34 cellular contexts compared by ENCODE assay signal in genomic region chr1:244005455-244005854, GRCh38.
"Had no signal": no experiment of that assay in that cellular context is flagged by ENCODE, and none has a peak within 500 bp of the region (broad histone marks: within the 10 kb centered on the region; RNA-seq: fewer than 3 reads in every experiment).

No MANE protein-coding gene starts in this region.

- DNase-seq: activated effector memory CD4-positive, alpha-beta T cell treated with anti-CD3 and anti-CD28 coated beads, Interleukin-2, amount 50 U/mL, for 16 hours; activated effector memory CD4-positive, alpha-beta T cell treated with Interleukin-2 at 50 U/mL for 16 hours; activated gamma-delta T cell; activated gamma-delta T cell treated with Interleukin-2 at 50 U/mL for 16 hours; activated naive CD4-positive, alpha-beta T cell; activated naive CD4-positive, alpha-beta T cell treated with anti-CD3 and anti-CD28 coated beads for 36 hours; activated naive CD4-positive, alpha-beta T cell treated with anti-CD3 and anti-CD28 coated beads, Interleukin-2, amount 10 ng/mL, durations not matched to agents 7 days and 5 days; activated naive CD4-positive, alpha-beta T cell treated with anti-CD3 and anti-CD28 coated beads, Interleukin-2, amount 50 U/mL, for 16 hours; activated naive CD4-positive, alpha-beta T cell treated with Interleukin-2 at 50 U/mL for 16 hours; activated naive CD8-positive, alpha-beta T cell treated with anti-CD3 and anti-CD28 coated beads for 36 hours; activated naive CD8-positive, alpha-beta T cell treated with anti-CD3 and anti-CD28 coated beads, Interleukin-2, amount 10 ng/mL, durations not matched to agents 7 days and 5 days; activated naive CD8-positive, alpha-beta T cell treated with anti-CD3 and anti-CD28 coated beads, Interleukin-2, amount 50 U/mL, for 24 hours; activated T-cell treated with anti-CD3 and anti-CD28 coated beads, Interleukin-2, amount 50 U/mL, for 1 hour; activated T-cell treated with anti-CD3 and anti-CD28 coated beads, Interleukin-2, amount 50 U/mL, for 24 hours; activated T-cell treated with anti-CD3 and anti-CD28 coated beads, Interleukin-2, amount 50 U/mL, for 4 hours; activated T-cell treated with anti-CD3 and anti-CD28 coated beads, Interleukin-2, amount 50 U/mL, for 48 hours; activated T-cell treated with anti-CD3 and anti-CD28 coated beads, Interleukin-2, amount 50 U/mL, for 72 hours; adrenal gland; amniotic stem cell; amygdala; anterior cingulate cortex; aorta; body of pancreas; brain microvascular endothelial cell; caudate nucleus; central memory CD4-positive, alpha-beta T cell; cerebellar nuclear complex had no signal

- H3K27ac ChIP-seq: adrenal gland, ascending aorta, body of pancreas, brain microvascular endothelial cell, breast epithelium, cardiac muscle cell had no signal

- H3K36me3 ChIP-seq: adrenal gland, ascending aorta, brain microvascular endothelial cell, breast epithelium, cardiac muscle cell had no signal

- H3K4me3 ChIP-seq: adrenal gland, ascending aorta, body of pancreas, breast epithelium, cardiac muscle cell had no signal

- FAIRE-seq: astrocyte, bronchial epithelial cell had no signal

- H3K9me3 ChIP-seq: adrenal gland, ascending aorta, body of pancreas, breast epithelium had no signal

- H3K27me3 ChIP-seq: adrenal gland, ascending aorta, body of pancreas, brain microvascular endothelial cell, breast epithelium, cardiac muscle cell had no signal

- ATAC-seq: activated naive CD4-positive, alpha-beta T cell treated with anti-CD3 and anti-CD28 coated beads, Interleukin-2, amount 50 U/mL, for 72 hours; activated naive CD8-positive, alpha-beta T cell treated with anti-CD3 and anti-CD28 coated beads, Interleukin-2, amount 50 U/mL, for 24 hours; activated T-cell treated with anti-CD3 and anti-CD28 coated beads, Interleukin-2, amount 50 U/mL, for 4 hours; activated T-cell treated with anti-CD3 and anti-CD28 coated beads, Interleukin-2, amount 50 U/mL, for 72 hours; activated T-helper 17 cell treated with anti-CD3 and anti-CD28 coated beads, Interleukin-2, amount 50 U/mL, for 72 hours; body of pancreas had no signal

- H3K4me1 ChIP-seq: adrenal gland, ascending aorta, body of pancreas, breast epithelium had no signal
